In the genomic region with DNA sequence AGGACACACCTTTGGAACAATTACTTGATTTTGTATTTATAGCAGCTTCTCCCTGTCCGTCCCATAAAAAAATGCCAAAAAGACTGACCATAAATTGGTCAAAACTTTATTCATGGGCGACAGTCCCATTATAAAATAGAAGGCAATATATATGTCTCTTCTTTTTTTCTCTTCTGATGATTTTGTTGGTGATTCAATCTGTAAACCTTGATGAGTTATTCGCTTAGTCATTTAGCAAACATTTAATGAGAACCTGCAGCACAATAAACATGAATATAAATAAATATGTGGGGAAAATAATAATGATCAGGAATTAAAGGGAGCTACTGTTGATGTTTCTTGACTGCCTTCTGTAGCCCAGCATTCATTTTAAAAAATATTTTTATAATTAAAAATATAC, we compare ENCODE assay signal across 24 cellular contexts.
DNase-seq lines count a peak whose midpoint lies in the region; ATAC-seq, FAIRE-seq and TF ChIP-seq lines count a peak whose summit lies in the region.
"Had no signal": no experiment of that assay in that cellular context is flagged by ENCODE, and none has a peak within 500 bp of the region (broad histone marks: within the 10 kb centered on the region; RNA-seq: fewer than 3 reads in every experiment).

No MANE protein-coding gene starts in this region.

- intact Hi-C loops in kidney (cut with DNase I), result no loop called here

- H3K4me1 ChIP-seq in endodermal cell (ENCODE audit: control insufficient read depth, insufficient read depth, low read length) (peaks cover 5% of the 10 kb centered on the region), kidney (ENCODE audit: control insufficient read depth in 1 of 2, insufficient read depth in 1 of 2, low read depth in 1 of 2, low read length in 2 of 2) (no peaks in the 10 kb centered on the region)

- H3K36me3 ChIP-seq in endodermal cell (ENCODE audit: control insufficient read depth, insufficient read depth, low read length) (no peaks in the 10 kb centered on the region), kidney (ENCODE audit: control insufficient read depth in 1 of 2, insufficient read depth in 2 of 2, low read length in 2 of 2) (no peaks in the 10 kb centered on the region)
- H3K36me3 ChIP-seq: vagina had no signal

- no peak overlapping the region for H3K27ac ChIP-seq in endodermal cell (ENCODE audit: low read depth, low read length)
- H3K27ac ChIP-seq in kidney (ENCODE audit: low read depth in 2 of 2, low read length in 2 of 2), result no peak overlapping the region
- H3K27ac ChIP-seq: C4-2B, vagina, VCaP had no signal

- peaks cover 38% of the 10 kb centered on the region for H3K4me1 Mint-ChIP-seq in endodermal cell
- H3K4me1 Mint-ChIP-seq: activated CD4-positive, alpha-beta T cell treated with anti-CD3 and anti-CD28 coated beads, Interleukin-2, amount 10 ng/mL, durations not matched to agents 24 days and 14 days; stimulated activated memory B cell treated with anti-CD40 and anti-IgM and Interleukin-4, amounts not matched to agents 10 μg/mL and 1 μg/mL and 100 μg/mL, for 72 hours had no signal

- DNase-seq in EL, result peak; percentile 37
- peak; percentile 55 for DNase-seq in LoVo (ENCODE audit: low spot score)
- DNase-seq in endodermal cell, result no peak
- peak; percentile 58 for DNase-seq in renal cortical epithelial cell (ENCODE audit: low read depth)
- DNase-seq in central memory CD4-positive, alpha-beta T cell, result no peak
- DNase-seq in DMS 273 (lab: John Stamatoyannopoulos, UW; ENCODE audit: unreplicated experiment), result no peak
- no peak for DNase-seq in kidney
- DNase-seq: activated CD4-positive, alpha-beta T cell treated with anti-CD3 and anti-CD28 coated beads, Interleukin-2, amount 10 ng/mL, durations not matched to agents 24 days and 14 days; activated naive CD4-positive, alpha-beta T cell treated with anti-CD3 and anti-CD28 coated beads for 36 hours; cortex of kidney; glutamatergic neuron; KG1; left colon; mesenchymal stem cell; NCI-H187; NCI-H69; stimulated activated CD4-positive, alpha-beta T cell treated with anti-CD3 and anti-CD28 coated beads, Interleukin-4, amount 100 ng/mL, for 1 hour had no signal

- TF ChIP-seq CTCF in endodermal cell (conservative IDR thresholded peaks at IDR 0.05) (no peak), kidney (IDR thresholded peaks at IDR 0.05; ENCODE audit: borderline replicate concordance, extremely low read depth, insufficient read depth) (no peak)

- H3K27me3 ChIP-seq in endodermal cell (ENCODE audit: control insufficient read depth, insufficient read depth, low read length, poor library complexity, severe bottlenecking), result no peaks in the 10 kb centered on the region
- H3K27me3 ChIP-seq: vagina had no signal

- FAIRE-seq in kidney (lab: Jason Lieb, UNC), result no peak
- FAIRE-seq: GM19239 had no signal

- no peaks in the 10 kb centered on the region for H3K27me3 Mint-ChIP-seq in endodermal cell (ENCODE audit: insufficient read depth)
- H3K27me3 Mint-ChIP-seq: activated CD4-positive, alpha-beta T cell treated with anti-CD3 and anti-CD28 coated beads, Interleukin-2, amount 10 ng/mL, durations not matched to agents 24 days and 14 days; stimulated activated memory B cell treated with anti-CD40 and anti-IgM and Interleukin-4, amounts not matched to agents 10 μg/mL and 1 μg/mL and 100 μg/mL, for 72 hours had no signal

- 95% methylated on average over 2 of the region's 3 CpGs; no CpG with 5 or more reads in 1 of the 2 experiments for WGBS in endodermal cell (ENCODE audit: insufficient coverage in 1 of 2, insufficient read length in 1 of 2), 2 experiments

- H3K27ac Mint-ChIP-seq in endodermal cell, result peak overlapping the region; percentile 82
- H3K27ac Mint-ChIP-seq: activated CD4-positive, alpha-beta T cell treated with anti-CD3 and anti-CD28 coated beads, Interleukin-2, amount 10 ng/mL, durations not matched to agents 24 days and 14 days; activated naive CD4-positive, alpha-beta T cell treated with anti-CD3 and anti-CD28 coated beads for 36 hours; stimulated activated memory B cell treated with anti-CD40 and anti-IgM and Interleukin-4, amounts not matched to agents 10 μg/mL and 1 μg/mL and 100 μg/mL, for 72 hours; T-helper 2 cell treated with Interferon-gamma antibody and Interleukin-4, amounts not matched to agents 5 μg/mL and 100 μg/mL, for 36 hours had no signal

- H3K9me3 ChIP-seq in endodermal cell (ENCODE audit: control insufficient read depth, low read length) (peaks cover 10% of the 10 kb centered on the region), kidney (ENCODE audit: control insufficient read depth in 1 of 2, low read length in 2 of 2) (no peaks in the 10 kb centered on the region)
- H3K9me3 ChIP-seq: vagina had no signal

- H3K9me3 Mint-ChIP-seq in endodermal cell, result no peaks in the 10 kb centered on the region
- H3K9me3 Mint-ChIP-seq: activated CD4-positive, alpha-beta T cell treated with anti-CD3 and anti-CD28 coated beads, Interleukin-2, amount 10 ng/mL, durations not matched to agents 24 days and 14 days; activated naive CD4-positive, alpha-beta T cell treated with anti-CD3 and anti-CD28 coated beads for 36 hours; stimulated activated memory B cell treated with anti-CD40 and anti-IgM and Interleukin-4, amounts not matched to agents 10 μg/mL and 1 μg/mL and 100 μg/mL, for 72 hours; T-helper 2 cell treated with Interferon-gamma antibody and Interleukin-4, amounts not matched to agents 5 μg/mL and 100 μg/mL, for 36 hours had no signal

- H3K36me3 Mint-ChIP-seq in endodermal cell (ENCODE audit: low read depth), result no peaks in the 10 kb centered on the region
- H3K36me3 Mint-ChIP-seq: stimulated activated memory B cell treated with anti-CD40 and anti-IgM and Interleukin-4, amounts not matched to agents 10 μg/mL and 1 μg/mL and 100 μg/mL, for 72 hours had no signal

- H3K9ac ChIP-seq in endodermal cell (ENCODE audit: extremely low read depth, low read length, poor library complexity, severe bottlenecking), result no peak overlapping the region
- H3K9ac ChIP-seq in kidney (ENCODE audit: low read length in 2 of 2), result no peak overlapping the region

- H3K4me3 Mint-ChIP-seq in endodermal cell, result no peak overlapping the region
- H3K4me3 Mint-ChIP-seq: activated CD4-positive, alpha-beta T cell treated with anti-CD3 and anti-CD28 coated beads, Interleukin-2, amount 10 ng/mL, durations not matched to agents 24 days and 14 days; activated naive CD4-positive, alpha-beta T cell treated with anti-CD3 and anti-CD28 coated beads for 36 hours; stimulated activated memory B cell treated with anti-CD40 and anti-IgM and Interleukin-4, amounts not matched to agents 10 μg/mL and 1 μg/mL and 100 μg/mL, for 72 hours; T-helper 2 cell treated with Interferon-gamma antibody and Interleukin-4, amounts not matched to agents 5 μg/mL and 100 μg/mL, for 36 hours had no signal

- H3K4me3 ChIP-seq in endodermal cell (ENCODE audit: low read length) (no peak overlapping the region), kidney (ENCODE audit: low read length in 2 of 2) (no peak overlapping the region)
- H3K4me3 ChIP-seq: vagina had no signal

- ATAC-seq in GM21717 (IDR thresholded peaks at IDR 0.05; ENCODE audit: unreplicated experiment), result no peak
- ATAC-seq: left colon; stimulated activated memory B cell treated with anti-CD40 and anti-IgM and Interleukin-4, amounts not matched to agents 10 μg/mL and 1 μg/mL and 100 μg/mL, for 72 hours had no signal

Comparison
In these comparisons a context has a peak if more than half of its experiments do, and no peak if none do; other contexts are left out.
1. DNase-seq: peak in EL (single experiment), LoVo (single experiment) and renal cortical epithelial cell (single experiment); none in endodermal cell (single experiment), central memory CD4-positive, alpha-beta T cell (single experiment), DMS 273 (single experiment) and kidney (single experiment).